Comparison of ENCODE assay signal across 1 cellular context in genomic region chr5:163565931-163566608, GRCh38.
TF ChIP-seq lines count a peak whose summit lies in the region.

No MANE protein-coding gene starts in this region.

TF ChIP-seq in HepG2, 621 proteins besides CTCF, POLR2A, EP300 and RAD21 (continued from another document and continues in another):
- TF ChIP-seq ZNF235 (CRISPR knock-in tag; IDR thresholded peaks at IDR 0.05; ENCODE audit: borderline replicate concordance) (no peak), AGO1 (IDR thresholded peaks at IDR 0.05; ENCODE audit: low read depth, low read length, poor library complexity, severe bottlenecking) (no peak), SRSF9 (IDR thresholded peaks at IDR 0.05; ENCODE audit: borderline replicate concordance, insufficient read depth, low read depth, low read length, poor library complexity, severe bottlenecking) (no peak), HOXA7 (CRISPR knock-in tag; IDR thresholded peaks at IDR 0.05) (no peak), ZNF143 (CRISPR knock-in tag; IDR thresholded peaks at IDR 0.05) (no peak), SNAI1 (CRISPR knock-in tag; IDR thresholded peaks at IDR 0.05; ENCODE audit: borderline replicate concordance) (no peak), ZNF367 (CRISPR knock-in tag; IDR thresholded peaks at IDR 0.05; ENCODE audit: borderline replicate concordance) (no peak), MTA3 (CRISPR knock-in tag; IDR thresholded peaks at IDR 0.05) (no peak), ZFP90 (CRISPR knock-in tag; IDR thresholded peaks at IDR 0.05; ENCODE audit: borderline replicate concordance) (no peak; the same call in 1 of the 2 replicates), ZNF780A (CRISPR knock-in tag; IDR thresholded peaks at IDR 0.05) (no peak), SNRNP70 (IDR thresholded peaks at IDR 0.05; ENCODE audit: low read depth, low read length) (no peak), HMG20A (CRISPR knock-in tag; IDR thresholded peaks at IDR 0.05; ENCODE audit: borderline replicate concordance) (no peak), EEA1 (CRISPR knock-in tag; IDR thresholded peaks at IDR 0.05; ENCODE audit: borderline replicate concordance) (no peak), ZKSCAN5 (CRISPR knock-in tag; IDR thresholded peaks at IDR 0.05) (0 out of 2 replicates have a peak, but pooled peaks have one; percentile 55), KIAA2018 (CRISPR knock-in tag; IDR thresholded peaks at IDR 0.05; ENCODE audit: borderline replicate concordance) (no peak), KDM1A (CRISPR knock-in tag; IDR thresholded peaks at IDR 0.05) (no peak), ZNF232 (CRISPR knock-in tag; IDR thresholded peaks at IDR 0.05; ENCODE audit: borderline replicate concordance) (no peak), SRSF1 (optimal IDR thresholded peaks at IDR 0.05; ENCODE audit: low read depth, low read length) (no peak), ZNF180 (CRISPR knock-in tag; IDR thresholded peaks at IDR 0.05; ENCODE audit: borderline replicate concordance, low read depth) (no peak), ZNF10 (CRISPR knock-in tag; IDR thresholded peaks at IDR 0.05; ENCODE audit: borderline replicate concordance, low read depth) (no peak), RAD51 (IDR thresholded peaks at IDR 0.05; ENCODE audit: borderline replicate concordance) (no peak), CEBPB (IDR thresholded peaks at IDR 0.05; ENCODE audit: borderline replicate concordance, low read depth, low read length) (no peak), ZFX (CRISPR knock-in tag; IDR thresholded peaks at IDR 0.05; ENCODE audit: low read depth) (peak; percentile 40; the same call in 1 of the 2 replicates), ZNF572 (CRISPR knock-in tag; IDR thresholded peaks at IDR 0.05) (no peak), MIER2 (CRISPR knock-in tag; IDR thresholded peaks at IDR 0.05) (peak; percentile 27; the same call in 1 of the 2 replicates), BCL3 (CRISPR knock-in tag; IDR thresholded peaks at IDR 0.05) (peak; percentile 63), ZFP41 (CRISPR knock-in tag; IDR thresholded peaks at IDR 0.05; ENCODE audit: borderline replicate concordance) (no peak), EZH2 (conservative IDR thresholded peaks at IDR 0.05; ENCODE audit: low read depth, low read length) (no peak), HOXA5 (CRISPR knock-in tag; IDR thresholded peaks at IDR 0.05) (no peak), ONECUT2 (CRISPR knock-in tag; IDR thresholded peaks at IDR 0.05) (no peak), ZNF382 (CRISPR knock-in tag; IDR thresholded peaks at IDR 0.05; ENCODE audit: borderline replicate concordance) (no peak), SAFB2 (CRISPR knock-in tag; IDR thresholded peaks at IDR 0.05; ENCODE audit: borderline replicate concordance, low read depth) (no peak), NR1H2 (CRISPR knock-in tag; IDR thresholded peaks at IDR 0.05; ENCODE audit: borderline replicate concordance, low read depth) (no peak), SATB2 (CRISPR knock-in tag; IDR thresholded peaks at IDR 0.05) (no peak)
- TF ChIP-seq, protein P1, sequence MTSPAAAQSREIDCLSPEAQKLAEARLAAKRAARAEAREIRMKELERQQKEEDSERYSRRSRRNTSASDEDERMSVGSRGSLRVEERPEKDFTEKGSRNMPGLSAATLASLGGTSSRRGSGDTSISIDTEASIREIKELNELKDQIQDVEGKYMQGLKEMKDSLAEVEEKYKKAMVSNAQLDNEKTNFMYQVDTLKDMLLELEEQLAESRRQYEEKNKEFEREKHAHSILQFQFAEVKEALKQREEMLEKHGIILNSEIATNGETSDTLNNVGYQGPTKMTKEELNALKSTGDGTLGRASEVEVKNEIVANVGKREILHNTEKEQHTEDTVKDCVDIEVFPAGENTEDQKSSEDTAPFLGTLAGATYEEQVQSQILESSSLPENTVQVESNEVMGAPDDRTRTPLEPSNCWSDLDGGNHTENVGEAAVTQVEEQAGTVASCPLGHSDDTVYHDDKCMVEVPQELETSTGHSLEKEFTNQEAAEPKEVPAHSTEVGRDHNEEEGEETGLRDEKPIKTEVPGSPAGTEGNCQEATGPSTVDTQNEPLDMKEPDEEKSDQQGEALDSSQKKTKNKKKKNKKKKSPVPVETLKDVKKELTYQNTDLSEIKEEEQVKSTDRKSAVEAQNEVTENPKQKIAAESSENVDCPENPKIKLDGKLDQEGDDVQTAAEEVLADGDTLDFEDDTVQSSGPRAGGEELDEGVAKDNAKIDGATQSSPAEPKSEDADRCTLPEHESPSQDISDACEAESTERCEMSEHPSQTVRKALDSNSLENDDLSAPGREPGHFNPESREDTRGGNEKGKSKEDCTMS (CRISPR knock-in tag; conservative IDR thresholded peaks at IDR 0.05): no peak
- TF ChIP-seq, protein P2, sequence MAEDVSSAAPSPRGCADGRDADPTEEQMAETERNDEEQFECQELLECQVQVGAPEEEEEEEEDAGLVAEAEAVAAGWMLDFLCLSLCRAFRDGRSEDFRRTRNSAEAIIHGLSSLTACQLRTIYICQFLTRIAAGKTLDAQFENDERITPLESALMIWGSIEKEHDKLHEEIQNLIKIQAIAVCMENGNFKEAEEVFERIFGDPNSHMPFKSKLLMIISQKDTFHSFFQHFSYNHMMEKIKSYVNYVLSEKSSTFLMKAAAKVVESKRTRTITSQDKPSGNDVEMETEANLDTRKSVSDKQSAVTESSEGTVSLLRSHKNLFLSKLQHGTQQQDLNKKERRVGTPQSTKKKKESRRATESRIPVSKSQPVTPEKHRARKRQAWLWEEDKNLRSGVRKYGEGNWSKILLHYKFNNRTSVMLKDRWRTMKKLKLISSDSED (CRISPR knock-in tag; IDR thresholded peaks at IDR 0.05): no peak
- TF ChIP-seq, protein P3, sequence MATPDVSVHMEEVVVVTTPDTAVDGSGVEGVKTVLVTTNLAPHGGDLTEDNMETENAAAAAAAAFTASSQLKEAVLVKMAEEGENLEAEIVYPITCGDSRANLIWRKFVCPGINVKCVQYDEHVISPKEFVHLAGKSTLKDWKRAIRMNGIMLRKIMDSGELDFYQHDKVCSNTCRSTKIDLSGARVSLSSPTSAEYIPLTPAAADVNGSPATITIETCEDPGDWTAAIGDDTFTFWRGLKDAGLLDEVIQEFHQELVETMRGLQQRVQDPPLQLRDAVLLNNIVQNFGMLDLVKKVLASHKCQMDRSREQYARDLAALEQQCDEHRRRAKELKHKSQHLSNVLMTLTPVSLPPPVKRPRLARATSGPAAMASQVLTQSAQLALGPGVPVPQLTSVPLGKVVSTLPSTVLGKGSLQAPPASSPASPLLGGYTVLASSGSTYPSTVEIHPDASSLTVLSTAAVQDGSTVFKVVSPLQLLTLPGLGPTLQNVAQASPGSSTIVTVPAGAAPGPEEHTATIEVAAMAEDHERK (CRISPR knock-in tag; IDR thresholded peaks at IDR 0.05; ENCODE audit: low read depth): no peak
- TF ChIP-seq, protein P4, sequence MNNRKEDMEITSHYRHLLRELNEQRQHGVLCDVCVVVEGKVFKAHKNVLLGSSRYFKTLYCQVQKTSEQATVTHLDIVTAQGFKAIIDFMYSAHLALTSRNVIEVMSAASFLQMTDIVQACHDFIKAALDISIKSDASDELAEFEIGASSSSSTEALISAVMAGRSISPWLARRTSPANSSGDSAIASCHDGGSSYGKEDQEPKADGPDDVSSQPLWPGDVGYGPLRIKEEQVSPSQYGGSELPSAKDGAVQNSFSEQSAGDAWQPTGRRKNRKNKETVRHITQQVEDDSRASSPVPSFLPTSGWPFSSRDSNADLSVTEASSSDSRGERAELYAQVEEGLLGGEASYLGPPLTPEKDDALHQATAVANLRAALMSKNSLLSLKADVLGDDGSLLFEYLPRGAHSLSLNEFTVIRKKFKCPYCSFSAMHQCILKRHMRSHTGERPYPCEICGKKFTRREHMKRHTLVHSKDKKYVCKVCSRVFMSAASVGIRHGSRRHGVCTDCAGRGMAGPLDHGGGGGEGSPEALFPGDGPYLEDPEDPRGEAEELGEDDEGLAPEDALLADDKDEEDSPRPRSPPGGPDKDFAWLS (CRISPR knock-in tag; IDR thresholded peaks at IDR 0.05; ENCODE audit: borderline replicate concordance): no peak
- TF ChIP-seq, protein P5, sequence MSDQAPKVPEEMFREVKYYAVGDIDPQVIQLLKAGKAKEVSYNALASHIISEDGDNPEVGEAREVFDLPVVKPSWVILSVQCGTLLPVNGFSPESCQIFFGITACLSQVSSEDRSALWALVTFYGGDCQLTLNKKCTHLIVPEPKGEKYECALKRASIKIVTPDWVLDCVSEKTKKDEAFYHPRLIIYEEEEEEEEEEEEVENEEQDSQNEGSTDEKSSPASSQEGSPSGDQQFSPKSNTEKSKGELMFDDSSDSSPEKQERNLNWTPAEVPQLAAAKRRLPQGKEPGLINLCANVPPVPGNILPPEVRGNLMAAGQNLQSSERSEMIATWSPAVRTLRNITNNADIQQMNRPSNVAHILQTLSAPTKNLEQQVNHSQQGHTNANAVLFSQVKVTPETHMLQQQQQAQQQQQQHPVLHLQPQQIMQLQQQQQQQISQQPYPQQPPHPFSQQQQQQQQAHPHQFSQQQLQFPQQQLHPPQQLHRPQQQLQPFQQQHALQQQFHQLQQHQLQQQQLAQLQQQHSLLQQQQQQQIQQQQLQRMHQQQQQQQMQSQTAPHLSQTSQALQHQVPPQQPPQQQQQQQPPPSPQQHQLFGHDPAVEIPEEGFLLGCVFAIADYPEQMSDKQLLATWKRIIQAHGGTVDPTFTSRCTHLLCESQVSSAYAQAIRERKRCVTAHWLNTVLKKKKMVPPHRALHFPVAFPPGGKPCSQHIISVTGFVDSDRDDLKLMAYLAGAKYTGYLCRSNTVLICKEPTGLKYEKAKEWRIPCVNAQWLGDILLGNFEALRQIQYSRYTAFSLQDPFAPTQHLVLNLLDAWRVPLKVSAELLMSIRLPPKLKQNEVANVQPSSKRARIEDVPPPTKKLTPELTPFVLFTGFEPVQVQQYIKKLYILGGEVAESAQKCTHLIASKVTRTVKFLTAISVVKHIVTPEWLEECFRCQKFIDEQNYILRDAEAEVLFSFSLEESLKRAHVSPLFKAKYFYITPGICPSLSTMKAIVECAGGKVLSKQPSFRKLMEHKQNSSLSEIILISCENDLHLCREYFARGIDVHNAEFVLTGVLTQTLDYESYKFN (CRISPR knock-in tag; conservative IDR thresholded peaks at IDR 0.05): peak; percentile 83
